ENCODE assay signal across 12 cellular contexts in the genomic region with DNA sequence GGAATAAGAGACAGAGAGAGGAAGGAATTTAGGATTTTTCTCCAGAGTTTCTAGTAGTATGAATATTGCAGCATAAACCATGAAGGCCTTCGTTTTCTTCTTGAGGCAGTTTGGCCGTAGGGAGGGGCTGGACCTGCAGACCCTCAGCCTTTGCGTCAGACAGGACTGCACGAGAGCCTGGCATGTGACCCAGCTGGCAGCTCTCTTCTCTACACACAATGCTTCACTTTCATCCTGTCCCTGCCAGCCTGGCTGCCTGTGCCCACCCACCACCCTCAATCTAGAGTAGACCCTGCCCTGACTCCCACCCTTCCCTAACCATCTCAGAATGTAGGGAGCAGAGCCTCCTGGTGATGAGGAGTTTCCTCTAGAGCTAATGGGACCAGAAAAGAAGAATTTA. TPM values are rescaled to one million over a fixed set of nuclear protein-coding genes. Genes with fewer than 3 reads are reported as not detected.
DNase-seq lines count a peak whose midpoint lies in the region; TF ChIP-seq lines count a peak whose summit lies in the region.
"Had no signal": no experiment of that assay in that cellular context is flagged by ENCODE, and none has a peak within 500 bp of the region (broad histone marks: within the 10 kb centered on the region; RNA-seq: fewer than 3 reads in every experiment).

No MANE protein-coding gene starts in this region.

- H3K27me3 Mint-ChIP-seq in glutamatergic neuron (ENCODE audit: unreplicated experiment): peaks cover 4% of the 10 kb centered on the region

- no peak overlapping the region for H3K27ac ChIP-seq in HUES6 (ENCODE audit: low read depth, low read length)

- H3K36me3 ChIP-seq in HUES6 (ENCODE audit: control insufficient read depth, insufficient read depth, low read length): peaks cover 27% of the 10 kb centered on the region

- H3K4me1 ChIP-seq in HUES6 (ENCODE audit: control insufficient read depth, insufficient read depth, low read length): peaks cover 31% of the 10 kb centered on the region

- peaks cover 6% of the 10 kb centered on the region for H3K9me3 Mint-ChIP-seq in glutamatergic neuron (ENCODE audit: unreplicated experiment)
- H3K9me3 Mint-ChIP-seq: activated CD4-positive, alpha-beta memory T cell treated with anti-CD3 and anti-CD28 coated beads for 36 hours; IgD-negative memory B cell had no signal

- no peaks in the 10 kb centered on the region for H3K36me3 Mint-ChIP-seq in glutamatergic neuron (ENCODE audit: unreplicated experiment)
- H3K36me3 Mint-ChIP-seq: activated CD4-positive, alpha-beta memory T cell treated with anti-CD3 and anti-CD28 coated beads for 36 hours had no signal

- TF ChIP-seq CTCF in glutamatergic neuron (IDR thresholded peaks at IDR 0.05; ENCODE audit: partially characterized antibody, unreplicated experiment): no peak

- H3K27me3 ChIP-seq in HUES6 (ENCODE audit: control insufficient read depth, insufficient read depth, low read length): no peaks in the 10 kb centered on the region

- H3K4me1 Mint-ChIP-seq in glutamatergic neuron (ENCODE audit: low read depth, unreplicated experiment): peaks cover 32% of the 10 kb centered on the region

- H3K4me3 ChIP-seq in HUES6 (ENCODE audit: low read depth, low read length): peak overlapping the region; percentile 80

- no peak overlapping the region for H3K27ac Mint-ChIP-seq in glutamatergic neuron (ENCODE audit: unreplicated experiment)
- H3K27ac Mint-ChIP-seq: activated CD4-positive, alpha-beta memory T cell treated with anti-CD3 and anti-CD28 coated beads for 36 hours had no signal

- no peak for DNase-seq in glutamatergic neuron
- DNase-seq in nucleus accumbens (lab: John Stamatoyannopoulos, UW): peak in 38 of 56 donors; percentile 1 to 69 (median 26)
- no peak for DNase-seq in activated CD4-positive, CD25-positive, alpha-beta regulatory T cell treated with anti-CD3 and anti-CD28 coated beads, Interleukin-2, amount 50 U/mL, for 72 hours
- no peak for DNase-seq in dermis blood vessel endothelial cell
- DNase-seq in GOT3 (lab: John Stamatoyannopoulos, UW): no peak
- DNase-seq: activated CD4-positive, alpha-beta memory T cell treated with anti-CD3 and anti-CD28 coated beads for 36 hours; stimulated activated CD4-positive, alpha-beta T cell treated with anti-CD3 and anti-CD28 coated beads, Interleukin-2, amount 100 ng/mL, for 24 hours had no signal

- peak overlapping the region; percentile 21 for H3K4me3 Mint-ChIP-seq in glutamatergic neuron (ENCODE audit: unreplicated experiment)
- H3K4me3 Mint-ChIP-seq: activated CD4-positive, alpha-beta memory T cell treated with anti-CD3 and anti-CD28 coated beads for 36 hours; IgD-negative memory B cell had no signal

- H3K9ac ChIP-seq in HUES6 (ENCODE audit: low read length): peak overlapping the region; percentile 80
- H3K9ac ChIP-seq: SK-N-SH had no signal

- H3K9me3 ChIP-seq in HUES6 (ENCODE audit: control insufficient read depth, insufficient read depth, low read depth, low read length): no peaks in the 10 kb centered on the region
- H3K9me3 ChIP-seq: SK-N-SH, upper lobe of left lung had no signal

RNA-seq across cellular contexts. Expression of gene CA14, which starts 1.6 kb away (rescaled TPM):
- total RNA-seq in glutamatergic neuron (ENCODE audit: unreplicated experiment): 1.5 TPM
- total RNA-seq in dermis blood vessel endothelial cell: not detected in 2 replicates
- total RNA-seq: activated CD4-positive, alpha-beta memory T cell treated with anti-CD3 and anti-CD28 coated beads for 36 hours; mammary epithelial cell had no signal

RNA-seq across cellular contexts. Expression of gene APH1A, which starts 9.6 kb away (rescaled TPM):
- total RNA-seq in glutamatergic neuron (ENCODE audit: unreplicated experiment) (94.2 TPM), dermis blood vessel endothelial cell (132 and 182 TPM in 2 replicates)

RNA-seq across cellular contexts. Expression of gene C1orf54, which starts 13.4 kb away (rescaled TPM):
- total RNA-seq in glutamatergic neuron (ENCODE audit: unreplicated experiment) (1.3 TPM), dermis blood vessel endothelial cell (3.6 and 43.1 TPM in 2 replicates)

RNA-seq across cellular contexts. Expression of gene CIART, which starts 23.1 kb away (rescaled TPM):
- total RNA-seq in glutamatergic neuron (ENCODE audit: unreplicated experiment) (4.7 TPM), dermis blood vessel endothelial cell (0.33 and 1.0 TPM in 2 replicates)

RNA-seq across cellular contexts. Expression of gene ANP32E, which starts 23.3 kb away (rescaled TPM):
- total RNA-seq in glutamatergic neuron (ENCODE audit: unreplicated experiment) (24.3 TPM), dermis blood vessel endothelial cell (18.2 and 35.8 TPM in 2 replicates)

Comparison
In these comparisons a context has a peak if more than half of its experiments do, and no peak if none do; other contexts are left out.
1. DNase-seq: peak in nucleus accumbens (38 of 56); none in glutamatergic neuron (single experiment), activated CD4-positive, CD25-positive, alpha-beta regulatory T cell treated with anti-CD3 and anti-CD28 coated beads, Interleukin-2, amount 50 U/mL, for 72 hours (single experiment), dermis blood vessel endothelial cell (single experiment) and GOT3 (single experiment).